13 cellular contexts compared by ENCODE assay signal in genomic region chr19:16200038-16200775, GRCh38. TPM values are rescaled to one million over a fixed set of nuclear protein-coding genes. Genes with fewer than 3 reads are reported as not detected.
DNase-seq lines count a peak whose midpoint lies in the region; ATAC-seq, FAIRE-seq and TF ChIP-seq lines count a peak whose summit lies in the region.
"Had no signal": no experiment of that assay in that cellular context is flagged by ENCODE, and none has a peak within 500 bp of the region (broad histone marks: within the 10 kb centered on the region; RNA-seq: fewer than 3 reads in every experiment).

No MANE protein-coding gene starts in this region.

- H3K9me3 Mint-ChIP-seq in mesothelial cell of epicardium, result no peaks in the 10 kb centered on the region

- H3K56ac ChIP-seq in mesendoderm (ENCODE audit: low read length), result no peak overlapping the region

- H3K4me3 ChIP-seq in BLaER1 (no peak overlapping the region), mesendoderm (ENCODE audit: low read length) (no peak overlapping the region)

- H3K4me2 ChIP-seq in BLaER1 (peak overlapping the region; percentile 12; the same call in 1 of the 2 replicates), mesendoderm (ENCODE audit: low read length) (no peak overlapping the region)

- H3K27ac ChIP-seq in BLaER1, result no peak overlapping the region
- no peak overlapping the region for H3K27ac ChIP-seq in mesendoderm (ENCODE audit: low read depth, low read length)

- H2AK5ac ChIP-seq in mesendoderm (ENCODE audit: low read length), result no peak overlapping the region

- no peak overlapping the region for H3K4me3 Mint-ChIP-seq in mesothelial cell of epicardium
- H3K4me3 Mint-ChIP-seq: activated CD4-positive, alpha-beta T cell treated with anti-CD3 and anti-CD28 coated beads for 36 hours had no signal

- peak; percentile 90 for DNase-seq in HuH-7.5 (ENCODE audit: low spot score)
- peak; percentile 82 for DNase-seq in amniotic epithelial cell (ENCODE audit: low read depth)
- DNase-seq in mesendoderm, result peak; percentile 31
- DNase-seq in mesothelial cell of epicardium (ENCODE audit: low spot score in 2 of 2, unreplicated experiment in 2 of 2), result no peak
- DNase-seq in frontal cortex (ENCODE audit: low spot score in 2 of 2), result no peak
- no peak for DNase-seq in NCI-H446 treated with DMSO at 0.1 percent for 48 hours (lab: John Stamatoyannopoulos, UW)
- DNase-seq: activated CD4-positive, alpha-beta T cell treated with anti-CD3 and anti-CD28 coated beads for 36 hours; GF-D8; NCI-H526 treated with DMSO at 0.1 percent for 48 hours had no signal

- H3K79me2 ChIP-seq in mesendoderm (ENCODE audit: control insufficient read depth, insufficient read depth, low read length), result peaks cover 4% of the 10 kb centered on the region

- H3K18ac ChIP-seq in mesendoderm (ENCODE audit: low read length), result no peak overlapping the region

- H3K23ac ChIP-seq in mesendoderm (ENCODE audit: low read length), result no peak overlapping the region

- no peak overlapping the region for H2BK5ac ChIP-seq in mesendoderm (ENCODE audit: low read length)

- H3K4me1 ChIP-seq in BLaER1, result peaks cover 52% of the 10 kb centered on the region
- H3K4me1 ChIP-seq in mesendoderm (ENCODE audit: control insufficient read depth, low read depth, low read length), result peaks cover 3% of the 10 kb centered on the region

- H2BK120ac ChIP-seq in mesendoderm (ENCODE audit: low read depth, low read length), result no peak overlapping the region

- H3K36me3 ChIP-seq in BLaER1 (peaks cover 55% of the 10 kb centered on the region), mesendoderm (ENCODE audit: control insufficient read depth, insufficient read depth, low read length) (no peaks in the 10 kb centered on the region)

- no peak for TF ChIP-seq CTCF in mesothelial cell of epicardium (IDR thresholded peaks at IDR 0.05; ENCODE audit: unreplicated experiment)

- H4K20me1 ChIP-seq in BLaER1, result peaks cover 54% of the 10 kb centered on the region

- H3K27me3 ChIP-seq in BLaER1 (no peaks in the 10 kb centered on the region), mesendoderm (ENCODE audit: insufficient read depth, low read length, poor library complexity) (no peaks in the 10 kb centered on the region)
- H3K27me3 ChIP-seq: dorsolateral prefrontal cortex had no signal

- H3K9me3 ChIP-seq in BLaER1, result no peaks in the 10 kb centered on the region

- peaks cover 10% of the 10 kb centered on the region for H3K79me1 ChIP-seq in mesendoderm (ENCODE audit: low read length)

- H3K27ac Mint-ChIP-seq in mesothelial cell of epicardium, result no peak overlapping the region

- H2BK15ac ChIP-seq in mesendoderm (replicated peaks; ENCODE audit: low read depth), result no peak overlapping the region

- FAIRE-seq in frontal cortex (lab: Jason Lieb, UNC), result no peak

- no peaks in the 10 kb centered on the region for H3K27me3 Mint-ChIP-seq in mesothelial cell of epicardium (ENCODE audit: low read depth)
- H3K27me3 Mint-ChIP-seq: activated CD4-positive, alpha-beta T cell treated with anti-CD3 and anti-CD28 coated beads for 36 hours had no signal

- H4K5ac ChIP-seq in mesendoderm (ENCODE audit: low read length), result no peak overlapping the region

- no peak overlapping the region for H3K4ac ChIP-seq in mesendoderm (ENCODE audit: low read depth, low read length)

- peak overlapping the region; percentile 34; the same call in 1 of the 2 replicates for H3K9ac ChIP-seq in BLaER1
- no peak overlapping the region for H3K9ac ChIP-seq in mesendoderm (ENCODE audit: low read length)

- H4K8ac ChIP-seq in mesendoderm (ENCODE audit: low read depth, low read length), result no peak overlapping the region

- H3K36me3 Mint-ChIP-seq in mesothelial cell of epicardium, result peaks cover 13% of the 10 kb centered on the region

- ATAC-seq in HG02840 (IDR thresholded peaks at IDR 0.05; ENCODE audit: low FRiP score, unreplicated experiment), result no peak
- ATAC-seq: activated CD4-positive, alpha-beta T cell treated with anti-CD3 and anti-CD28 coated beads for 36 hours had no signal

- WGBS in mesendoderm (ENCODE audit: extremely low coverage, insufficient coverage, low lambda C conversion rate), result no CpG with 5 or more reads among the region's 15 CpGs

- H3K4me1 Mint-ChIP-seq in mesothelial cell of epicardium, result peaks cover 15% of the 10 kb centered on the region

RNA-seq across cellular contexts. Expression of gene AP1M1, which starts 2.5 kb away (rescaled TPM):
- 20.0 TPM for polyA plus RNA-seq in mesendoderm (2013, experiment 1 of 2)
- polyA plus RNA-seq in mesendoderm (2013, experiment 2 of 2), result 21.4 TPM
- total RNA-seq in mesothelial cell of epicardium, result 48.4 to 53.9 TPM (median 49.4 TPM) in 3 replicates
- total RNA-seq in frontal cortex, result 28.1 TPM

RNA-seq across cellular contexts. Expression of gene FAM32A, which starts 15.0 kb away (rescaled TPM):
- polyA plus RNA-seq in mesendoderm (2013, experiment 1 of 2), result 93.6 TPM
- 93.1 TPM for polyA plus RNA-seq in mesendoderm (2013, experiment 2 of 2)
- total RNA-seq in mesothelial cell of epicardium (88.1 to 90.3 TPM (median 88.9 TPM) in 3 replicates), frontal cortex (122 TPM)

RNA-seq across cellular contexts. Expression of gene CIB3, which starts 26.9 kb away (rescaled TPM):
- polyA plus RNA-seq in mesendoderm (2013, experiment 1 of 2), result not detected
- polyA plus RNA-seq in mesendoderm (2013, experiment 2 of 2), result not detected
- total RNA-seq in mesothelial cell of epicardium (not detected in 3 replicates), frontal cortex (not detected)
- total RNA-seq: activated CD4-positive, alpha-beta T cell treated with anti-CD3 and anti-CD28 coated beads for 36 hours; dorsolateral prefrontal cortex; mesenteric fat pad had no signal

RNA-seq across cellular contexts. Expression of gene HSH2D, which starts 56.7 kb away (rescaled TPM):
- polyA plus RNA-seq in mesendoderm (2013, experiment 1 of 2), result 0.56 TPM
- polyA plus RNA-seq in mesendoderm (2013, experiment 2 of 2), result 0.49 TPM
- total RNA-seq in mesothelial cell of epicardium (0.27 to 0.38 TPM (median 0.32 TPM) in 3 replicates), frontal cortex (under 0.01 TPM)

Comparison
In these comparisons a context has a peak if more than half of its experiments do, and no peak if none do; other contexts are left out.
1. DNase-seq: peak in HuH-7.5 (single experiment), amniotic epithelial cell (single experiment) and mesendoderm (single experiment); none in mesothelial cell of epicardium (0 of 2), frontal cortex (0 of 2) and NCI-H446 treated with DMSO at 0.1 percent for 48 hours (single experiment).